ENCODE assay signal across 19 cellular contexts in genomic region chr4:180304321-180304720, GRCh38.
"Had no signal": no experiment of that assay in that cellular context is flagged by ENCODE, and none has a peak within 500 bp of the region (broad histone marks: within the 10 kb centered on the region; RNA-seq: fewer than 3 reads in every experiment).

No MANE protein-coding gene starts in this region.

- DNase-seq: effector memory CD8-positive, alpha-beta T cell; gastrocnemius medialis; glutamatergic neuron; islet precursor cell; mammary epithelial cell; naive thymus-derived CD4-positive, alpha-beta T cell; psoas muscle; retina; right lobe of liver; stimulated activated CD4-positive, alpha-beta T cell treated with anti-CD3 and anti-CD28 coated beads, Interleukin-4, amount 100 ng/mL, for 24 hours; tibial artery; upper lobe of left lung; uterus had no signal

- H3K36me3 Mint-ChIP-seq: stimulated activated memory B cell treated with anti-CD40 and anti-IgM and Interleukin-4, amounts not matched to agents 10 μg/mL and 1 μg/mL and 100 μg/mL, for 72 hours had no signal

- H3K9me3 Mint-ChIP-seq: stimulated activated naive CD8-positive, alpha-beta T cell treated with anti-CD3 and anti-CD28 coated beads, Interleukin-15, Interleukin-2, amounts not matched to agents 100 ng/mL and 50 ng/mL, for 24 hours had no signal

- H3K27me3 Mint-ChIP-seq: effector memory CD8-positive, alpha-beta T cell; naive thymus-derived CD4-positive, alpha-beta T cell; stimulated activated memory B cell treated with anti-CD40 and anti-IgM and Interleukin-4, amounts not matched to agents 10 μg/mL and 1 μg/mL and 100 μg/mL, for 72 hours; stimulated activated naive CD8-positive, alpha-beta T cell treated with anti-CD3 and anti-CD28 coated beads, Interleukin-15, Interleukin-2, amounts not matched to agents 100 ng/mL and 50 ng/mL, for 24 hours had no signal

- H3K36me3 ChIP-seq: esophagus muscularis mucosa, gastrocnemius medialis, neutrophil, right lobe of liver, tibial artery, upper lobe of left lung, uterus had no signal

- H3K27ac ChIP-seq: epithelial cell of prostate, esophagus muscularis mucosa, gastrocnemius medialis, neutrophil, psoas muscle, right lobe of liver, tibial artery, upper lobe of left lung, uterus had no signal

- H3K4me1 Mint-ChIP-seq: naive thymus-derived CD4-positive, alpha-beta T cell; stimulated activated memory B cell treated with anti-CD40 and anti-IgM and Interleukin-4, amounts not matched to agents 10 μg/mL and 1 μg/mL and 100 μg/mL, for 72 hours had no signal

- ATAC-seq: effector memory CD8-positive, alpha-beta T cell; gastrocnemius medialis; left lobe of liver; naive thymus-derived CD4-positive, alpha-beta T cell; psoas muscle; right lobe of liver; stimulated activated memory B cell treated with anti-CD40 and anti-IgM and Interleukin-4, amounts not matched to agents 10 μg/mL and 1 μg/mL and 100 μg/mL, for 72 hours had no signal

- H3K4me1 ChIP-seq: esophagus muscularis mucosa, gastrocnemius medialis, psoas muscle, right lobe of liver, tibial artery, upper lobe of left lung, uterus had no signal

- H3K4me3 Mint-ChIP-seq: effector memory CD8-positive, alpha-beta T cell; naive thymus-derived CD4-positive, alpha-beta T cell; stimulated activated memory B cell treated with anti-CD40 and anti-IgM and Interleukin-4, amounts not matched to agents 10 μg/mL and 1 μg/mL and 100 μg/mL, for 72 hours; stimulated activated naive CD8-positive, alpha-beta T cell treated with anti-CD3 and anti-CD28 coated beads, Interleukin-15, Interleukin-2, amounts not matched to agents 100 ng/mL and 50 ng/mL, for 24 hours had no signal

- H3K27ac Mint-ChIP-seq: effector memory CD8-positive, alpha-beta T cell; naive thymus-derived CD4-positive, alpha-beta T cell; stimulated activated memory B cell treated with anti-CD40 and anti-IgM and Interleukin-4, amounts not matched to agents 10 μg/mL and 1 μg/mL and 100 μg/mL, for 72 hours; stimulated activated naive CD8-positive, alpha-beta T cell treated with anti-CD3 and anti-CD28 coated beads, Interleukin-15, Interleukin-2, amounts not matched to agents 100 ng/mL and 50 ng/mL, for 24 hours had no signal

- H3K27me3 ChIP-seq: esophagus muscularis mucosa, gastrocnemius medialis, neutrophil, right lobe of liver, tibial artery, upper lobe of left lung had no signal

- H3K9me3 ChIP-seq: esophagus muscularis mucosa, gastrocnemius medialis, neutrophil, psoas muscle, tibial artery, upper lobe of left lung, uterus had no signal

- H3K4me3 ChIP-seq: esophagus muscularis mucosa, gastrocnemius medialis, psoas muscle, right lobe of liver, tibial artery, upper lobe of left lung, uterus had no signal
